Comparison of ENCODE assay signal across 1 cellular context in genomic region chr1:110207831-110208230, GRCh38.
TF ChIP-seq lines count a peak whose summit lies in the region.

No MANE protein-coding gene starts in this region.

TF ChIP-seq in endothelial cell of umbilical vein, 7 proteins besides CTCF, POLR2A, EP300 and RAD21 (continued from another document):
- TF ChIP-seq GATA2 (IDR thresholded peaks at IDR 0.05; ENCODE audit: insufficient read depth, insufficient read length, low read depth, low read length): no peak
- no peak for TF ChIP-seq FOS (IDR thresholded peaks at IDR 0.05; ENCODE audit: borderline replicate concordance, insufficient read depth, low read length)
- no peak for TF ChIP-seq POLR2AphosphoS5 (IDR thresholded peaks at IDR 0.05; ENCODE audit: insufficient read depth, low read depth, low read length)
- no peak for TF ChIP-seq EZH2 (IDR thresholded peaks at IDR 0.05; ENCODE audit: borderline replicate concordance, low read depth, low read length, severe bottlenecking)
- TF ChIP-seq MYC (IDR thresholded peaks at IDR 0.05; ENCODE audit: low read depth, low read length): no peak
TF ChIP-seq in endothelial cell of umbilical vein: peak in this region for 0.
